In the genomic region with DNA sequence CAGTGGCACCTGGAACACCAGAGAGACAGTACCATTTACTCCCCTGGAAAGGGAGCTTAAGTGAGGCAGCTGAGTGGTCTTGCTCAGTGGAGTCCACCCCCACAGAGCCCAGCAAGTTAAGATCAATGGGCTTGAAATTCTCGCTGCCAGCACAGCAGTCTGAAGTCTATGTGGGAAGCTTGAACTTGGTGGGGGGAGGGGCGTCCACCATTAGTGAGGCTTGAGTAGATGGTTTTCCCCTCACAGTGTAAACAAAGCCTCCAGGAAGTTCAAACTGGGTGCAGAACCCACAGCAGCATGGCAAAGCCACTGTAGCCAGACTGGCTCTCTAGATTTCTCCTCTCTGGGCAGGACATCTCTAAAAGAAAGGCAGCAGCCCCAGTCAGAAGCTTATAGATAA, we compare ENCODE assay signal across 27 cellular contexts. TPM values are rescaled to one million over a fixed set of nuclear protein-coding genes. Genes with fewer than 3 reads are reported as not detected.
DNase-seq lines count a peak whose midpoint lies in the region; ATAC-seq and TF ChIP-seq lines count a peak whose summit lies in the region.
"Had no signal": no experiment of that assay in that cellular context is flagged by ENCODE, and none has a peak within 500 bp of the region (broad histone marks: within the 10 kb centered on the region; RNA-seq: fewer than 3 reads in every experiment).

No MANE protein-coding gene starts in this region.

- H3K27me3 ChIP-seq in KMS-11 (ENCODE audit: insufficient read depth, low read depth) (peaks cover 8% of the 10 kb centered on the region; the same call in 1 of the 2 replicates), A673 (replicated peaks; ENCODE audit: insufficient read depth, low read depth, low read length, poor library complexity) (peaks cover 13% of the 10 kb centered on the region), tibial nerve (no peaks in the 10 kb centered on the region)
- H3K27me3 ChIP-seq: Peyer's patch, SJCRH30 had no signal

- no peaks in the 10 kb centered on the region for H4K20me1 ChIP-seq in KMS-11 (ENCODE audit: insufficient read depth)

- H3K4me1 ChIP-seq in KMS-11 (ENCODE audit: low read depth, poor library complexity, severe bottlenecking), result peaks cover 9% of the 10 kb centered on the region
- no peaks in the 10 kb centered on the region for H3K4me1 ChIP-seq in A673 (ENCODE audit: insufficient read depth, low read length, poor library complexity, severe bottlenecking)
- H3K4me1 ChIP-seq in tibial nerve, result no peaks in the 10 kb centered on the region
- H3K4me1 ChIP-seq: Peyer's patch, SJCRH30, transverse colon had no signal

- peak overlapping the region; percentile 10; the same call in 1 of the 2 replicates for H3K4me2 ChIP-seq in KMS-11

- H3K9ac ChIP-seq in KMS-11, result no peak overlapping the region
- H3K9ac ChIP-seq: GM23248 had no signal

- H3K4me1 Mint-ChIP-seq in natural killer cell, result peaks cover 11 to 21% of the 10 kb centered on the region in 2 donors
- peaks cover 0 to 7% of the 10 kb centered on the region in 2 donors for H3K4me1 Mint-ChIP-seq in natural killer cell treated with Interleukin-12 subunit alpha and Interleukin-12 subunit beta and Interleukin-15 and Interleukin-18, amount 100 ng/mL, for 72 hours (ENCODE audit: low read depth in 2 of 2)
- no peaks in the 10 kb centered on the region for H3K4me1 Mint-ChIP-seq in central memory CD8-positive, alpha-beta T cell
- H3K4me1 Mint-ChIP-seq in stimulated activated effector memory CD8-positive, alpha-beta T cell treated with anti-CD3 and anti-CD28 coated beads, Interleukin-12 subunit alpha, Interleukin-12 subunit beta, amount 100 ng/mL, for 72 hours, result peaks cover 18% of the 10 kb centered on the region

- H3K27me3 Mint-ChIP-seq in natural killer cell (ENCODE audit: low read depth in 2 of 2), result peaks cover 31 to 79% of the 10 kb centered on the region in 2 donors
- H3K27me3 Mint-ChIP-seq in natural killer cell treated with Interleukin-12 subunit alpha and Interleukin-12 subunit beta and Interleukin-15 and Interleukin-18, amount 100 ng/mL, for 72 hours, result peaks cover 43 to 65% of the 10 kb centered on the region in 2 donors
- peaks cover 81% of the 10 kb centered on the region for H3K27me3 Mint-ChIP-seq in central memory CD8-positive, alpha-beta T cell

- TF ChIP-seq CTCF in natural killer cell (IDR thresholded peaks at IDR 0.05), result no peak
- no peak for TF ChIP-seq CTCF in KMS-11 (conservative IDR thresholded peaks at IDR 0.05; ENCODE audit: low read depth, low read length)
- no peak for TF ChIP-seq CTCF in A673 (conservative IDR thresholded peaks at IDR 0.05; ENCODE audit: low read depth, low read length)
- TF ChIP-seq CTCF in tibial nerve (IDR thresholded peaks at IDR 0.05), result no peak

- peak overlapping the region; percentile 25; the same call in 1 of the 2 replicates for H2AFZ ChIP-seq in KMS-11 (ENCODE audit: low read depth)
- H2AFZ ChIP-seq: GM23248 had no signal

- H3K4me3 ChIP-seq in KMS-11 (IDR thresholded peaks at IDR 0.05; ENCODE audit: insufficient read depth, low read depth, low read length), result no peak overlapping the region
- H3K4me3 ChIP-seq in A673 (ENCODE audit: low read depth, low read length, poor library complexity, severe bottlenecking), result no peak overlapping the region
- H3K4me3 ChIP-seq in tibial nerve, result no peak overlapping the region
- H3K4me3 ChIP-seq: GM23248, lung, mucosa of descending colon, Peyer's patch, SJCRH30, transverse colon had no signal

- H3K9me3 ChIP-seq in A673 (ENCODE audit: low read depth, low read length, poor library complexity, severe bottlenecking), result peaks cover 5% of the 10 kb centered on the region
- peaks cover 0 to 23% (median 0%) of the 10 kb centered on the region in 4 donors for H3K9me3 ChIP-seq in tibial nerve
- H3K9me3 ChIP-seq: mucosa of descending colon, Peyer's patch, SJCRH30, transverse colon had no signal

- no peaks in the 10 kb centered on the region for H3K79me2 ChIP-seq in KMS-11 (ENCODE audit: insufficient read depth, low read depth)

- BruUV-seq in A673 (replicated peaks; lab: Mats Ljungman, UMichigan), result no TSS peak

- intact Hi-C loops in natural killer cell (cut with micrococcal nuclease), result no loop called here
- intact Hi-C loops in A673 (cut with micrococcal nuclease; ENCODE audit: unreplicated experiment), result no loop called here

- POLR2A ChIA-PET in A673 (lab: Charles Lee; ENCODE audit: low non-redundant PET), result no interaction called here

- CTCF ChIA-PET in A673 (lab: Charles Lee), result no interaction called here

- peaks cover 11% of the 10 kb centered on the region for H3K36me3 Mint-ChIP-seq in natural killer cell
- peaks cover 26% of the 10 kb centered on the region for H3K36me3 Mint-ChIP-seq in natural killer cell treated with Interleukin-12 subunit alpha and Interleukin-12 subunit beta and Interleukin-15 and Interleukin-18, amount 100 ng/mL, for 72 hours
- H3K36me3 Mint-ChIP-seq in central memory CD8-positive, alpha-beta T cell (ENCODE audit: insufficient read depth), result peaks cover 1% of the 10 kb centered on the region
- H3K36me3 Mint-ChIP-seq in stimulated activated effector memory CD8-positive, alpha-beta T cell treated with anti-CD3 and anti-CD28 coated beads, Interleukin-12 subunit alpha, Interleukin-12 subunit beta, amount 100 ng/mL, for 72 hours, result no peaks in the 10 kb centered on the region

- peak overlapping the region; percentile 31 for H3K4me3 Mint-ChIP-seq in natural killer cell
- H3K4me3 Mint-ChIP-seq in natural killer cell treated with Interleukin-12 subunit alpha and Interleukin-12 subunit beta and Interleukin-15 and Interleukin-18, amount 100 ng/mL, for 72 hours, result no peak overlapping the region
- peak overlapping the region; percentile 25 for H3K4me3 Mint-ChIP-seq in central memory CD8-positive, alpha-beta T cell
- H3K4me3 Mint-ChIP-seq in stimulated activated effector memory CD8-positive, alpha-beta T cell treated with anti-CD3 and anti-CD28 coated beads, Interleukin-12 subunit alpha, Interleukin-12 subunit beta, amount 100 ng/mL, for 72 hours, result peak overlapping the region; percentile 11
- H3K4me3 Mint-ChIP-seq: activated T-cell treated with anti-CD3 and anti-CD28 coated beads, Interleukin-2, amount 50 U/mL, for 24 hours; stimulated activated naive CD8-positive, alpha-beta T cell treated with anti-CD3 and anti-CD28 coated beads, Interleukin-15, Interleukin-2, amounts not matched to agents 100 ng/mL and 50 ng/mL, for 24 hours had no signal

- DNase-seq in natural killer cell (peak; percentile 18), amniotic stem cell (lab: John Stamatoyannopoulos, UW) (no peak), A673 (ENCODE audit: low spot score) (no peak), tibial nerve (ENCODE audit: low spot score in 2 of 2) (no peak)
- no peak for DNase-seq in natural killer cell treated with Interleukin-12 subunit alpha and Interleukin-12 subunit beta and Interleukin-15 and Interleukin-18, amount 100 ng/mL, for 72 hours (ENCODE audit: low spot score)
- no peak for DNase-seq in central memory CD8-positive, alpha-beta T cell (ENCODE audit: low spot score in 2 of 2)
- no peak for DNase-seq in stimulated activated effector memory CD8-positive, alpha-beta T cell treated with anti-CD3 and anti-CD28 coated beads, Interleukin-12 subunit alpha, Interleukin-12 subunit beta, amount 100 ng/mL, for 72 hours (ENCODE audit: low spot score in 2 of 2)
- DNase-seq: activated T-cell treated with anti-CD3 and anti-CD28 coated beads, Interleukin-2, amount 50 U/mL, for 24 hours; amygdala; cortex of kidney; glutamatergic neuron; GM23248; Karpas-422; kidney glomerular epithelial cell; mucosa of descending colon; MV-4-11; NCI-H187 treated with DMSO at 0.1 percent for 48 hours; Peyer's patch; posterior cingulate gyrus; SJCRH30; stimulated activated CD4-positive, alpha-beta T cell treated with anti-CD3 and anti-CD28 coated beads, Interleukin-4, amount 100 ng/mL, for 4 hours; transverse colon had no signal

- WGBS in tibial nerve, 2 donors, result 36 to 50% methylated on average over 2 of the region's 2 CpGs

- ATAC-seq in natural killer cell, result peak; percentile 64 to 72 (median 68)
- ATAC-seq in natural killer cell treated with Interleukin-12 subunit alpha and Interleukin-12 subunit beta and Interleukin-15 and Interleukin-18, amount 100 ng/mL, for 72 hours, result no peak
- peak; percentile 49 for ATAC-seq in central memory CD8-positive, alpha-beta T cell (replicated peaks; ENCODE audit: extremely low read depth, poor library complexity, severe bottlenecking)
- peak; percentile 48 for ATAC-seq in stimulated activated effector memory CD8-positive, alpha-beta T cell treated with anti-CD3 and anti-CD28 coated beads, Interleukin-12 subunit alpha, Interleukin-12 subunit beta, amount 100 ng/mL, for 72 hours
- ATAC-seq: mucosa of descending colon, sciatic nerve had no signal

- H3K36me3 ChIP-seq in KMS-11 (ENCODE audit: insufficient read depth) (no peaks in the 10 kb centered on the region), A673 (ENCODE audit: insufficient read depth, low read length, poor library complexity, severe bottlenecking) (no peaks in the 10 kb centered on the region), tibial nerve (no peaks in the 10 kb centered on the region)
- H3K36me3 ChIP-seq: Peyer's patch, SJCRH30, transverse colon had no signal

- peak overlapping the region; percentile 17 to 41 for H3K27ac Mint-ChIP-seq in natural killer cell
- H3K27ac Mint-ChIP-seq in natural killer cell treated with Interleukin-12 subunit alpha and Interleukin-12 subunit beta and Interleukin-15 and Interleukin-18, amount 100 ng/mL, for 72 hours, result peak overlapping the region in 1 of 2 donors; percentile 9
- H3K27ac Mint-ChIP-seq in central memory CD8-positive, alpha-beta T cell (ENCODE audit: low read depth), result peak overlapping the region; percentile 39
- peak overlapping the region; percentile 85 for H3K27ac Mint-ChIP-seq in stimulated activated effector memory CD8-positive, alpha-beta T cell treated with anti-CD3 and anti-CD28 coated beads, Interleukin-12 subunit alpha, Interleukin-12 subunit beta, amount 100 ng/mL, for 72 hours
- H3K27ac Mint-ChIP-seq: activated T-cell treated with anti-CD3 and anti-CD28 coated beads, Interleukin-2, amount 50 U/mL, for 24 hours; stimulated activated naive CD8-positive, alpha-beta T cell treated with anti-CD3 and anti-CD28 coated beads, Interleukin-15, Interleukin-2, amounts not matched to agents 100 ng/mL and 50 ng/mL, for 24 hours had no signal

- H3K27ac ChIP-seq in KMS-11 (no peak overlapping the region), A673 (ENCODE audit: low read depth, low read length, poor library complexity, severe bottlenecking) (no peak overlapping the region), tibial nerve (no peak overlapping the region)
- H3K27ac ChIP-seq: GM23248, Peyer's patch, SJCRH30, transverse colon had no signal

- no peak for TF ChIP-seq EP300 in tibial nerve (IDR thresholded peaks at IDR 0.05)

- TF ChIP-seq POLR2A in tibial nerve (IDR thresholded peaks at IDR 0.05), result no peak

- no peaks in the 10 kb centered on the region for H3K9me3 Mint-ChIP-seq in natural killer cell
- no peaks in the 10 kb centered on the region for H3K9me3 Mint-ChIP-seq in natural killer cell treated with Interleukin-12 subunit alpha and Interleukin-12 subunit beta and Interleukin-15 and Interleukin-18, amount 100 ng/mL, for 72 hours
- peaks cover 1% of the 10 kb centered on the region for H3K9me3 Mint-ChIP-seq in central memory CD8-positive, alpha-beta T cell
- H3K9me3 Mint-ChIP-seq in stimulated activated effector memory CD8-positive, alpha-beta T cell treated with anti-CD3 and anti-CD28 coated beads, Interleukin-12 subunit alpha, Interleukin-12 subunit beta, amount 100 ng/mL, for 72 hours, result peaks cover 5% of the 10 kb centered on the region

RNA-seq across cellular contexts. Expression of a gene that starts 30.3 kb away (rescaled TPM):
- total RNA-seq in natural killer cell (1 to 10 TPM in 1 of 3 donors, under 1 TPM in 2; 0.52 to 1.1 (median 0.78) TPM), A673 (2021) (not detected in 2 replicates), tibial nerve (1 to 10 TPM in 2 of 4 donors, under 1 TPM in 1, not detected in 1; 0.60 to 1.7 (median 1.6) TPM)
- not detected for total RNA-seq in natural killer cell treated with Interleukin-12 subunit alpha and Interleukin-12 subunit beta and Interleukin-15 and Interleukin-18, amount 100 ng/mL, for 72 hours
- total RNA-seq: activated CD8-positive, alpha-beta memory T cell treated with anti-CD3 and anti-CD28 coated beads for 36 hours; GM23248; Peyer's patch; SJCRH30 had no signal

RNA-seq across cellular contexts. Expression of a gene that starts 30.9 kb away (rescaled TPM):
- total RNA-seq in natural killer cell, result not detected
- total RNA-seq in natural killer cell treated with Interleukin-12 subunit alpha and Interleukin-12 subunit beta and Interleukin-15 and Interleukin-18, amount 100 ng/mL, for 72 hours, result not detected
- 0.43 and 0.44 TPM in 2 replicates for total RNA-seq in A673 (2021)
- total RNA-seq in tibial nerve, result not detected
- total RNA-seq: activated CD8-positive, alpha-beta memory T cell treated with anti-CD3 and anti-CD28 coated beads for 36 hours; GM23248; Peyer's patch; sciatic nerve; SJCRH30 had no signal

RNA-seq across cellular contexts. Expression of a gene that starts 51.3 kb away (rescaled TPM):
- total RNA-seq in natural killer cell (not detected), A673 (2021) (0.54 and 0.90 TPM in 2 replicates), tibial nerve (not detected)
- total RNA-seq in natural killer cell treated with Interleukin-12 subunit alpha and Interleukin-12 subunit beta and Interleukin-15 and Interleukin-18, amount 100 ng/mL, for 72 hours, result not detected
- total RNA-seq: activated CD8-positive, alpha-beta memory T cell treated with anti-CD3 and anti-CD28 coated beads for 36 hours; GM23248; SJCRH30 had no signal

Comparison
In these comparisons a context has a peak if more than half of its experiments do, and no peak if none do; other contexts are left out.
1. ATAC-seq: peak in natural killer cell (3 of 3), central memory CD8-positive, alpha-beta T cell (single experiment) and stimulated activated effector memory CD8-positive, alpha-beta T cell treated with anti-CD3 and anti-CD28 coated beads, Interleukin-12 subunit alpha, Interleukin-12 subunit beta, amount 100 ng/mL, for 72 hours (single experiment); none in natural killer cell treated with Interleukin-12 subunit alpha and Interleukin-12 subunit beta and Interleukin-15 and Interleukin-18, amount 100 ng/mL, for 72 hours (0 of 2).